ENCODE assay signal across 11 cellular contexts in the genomic region with DNA sequence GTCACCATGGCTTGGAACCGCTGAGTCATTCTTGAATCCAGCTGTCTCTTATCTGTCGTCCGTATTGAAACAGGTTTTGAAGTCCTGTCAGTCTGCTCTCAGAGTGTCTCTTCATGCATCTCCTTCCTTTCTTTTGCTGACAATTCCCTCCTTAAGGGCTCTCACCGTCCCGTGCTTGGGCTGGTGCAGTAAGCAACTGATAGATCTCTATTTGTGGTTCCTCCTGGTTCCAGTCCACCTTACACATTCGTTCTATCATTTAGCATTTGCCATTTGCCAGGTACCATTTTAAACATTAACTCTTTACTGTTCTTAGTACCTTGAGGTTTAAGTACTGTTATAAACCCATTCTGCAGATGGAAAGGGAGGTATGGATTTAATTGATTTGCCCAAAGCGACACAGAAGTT.
DNase-seq lines count a peak whose midpoint lies in the region; ATAC-seq and TF ChIP-seq lines count a peak whose summit lies in the region.
"Had no signal": no experiment of that assay in that cellular context is flagged by ENCODE, and none has a peak within 500 bp of the region (broad histone marks: within the 10 kb centered on the region; RNA-seq: fewer than 3 reads in every experiment).

No MANE protein-coding gene starts in this region.

- peaks cover 79% of the 10 kb centered on the region for H3K4me1 Mint-ChIP-seq in activated CD4-positive, alpha-beta memory T cell treated with anti-CD3 and anti-CD28 coated beads for 36 hours (ENCODE audit: low read depth)
- peaks cover 52% of the 10 kb centered on the region for H3K4me1 Mint-ChIP-seq in activated CD4-positive, alpha-beta memory T cell treated with anti-CD3 and anti-CD28 coated beads, Interleukin-2, amount 10 ng/mL, durations not matched to agents 7 days and 5 days
- peaks cover 89 to 94% (median 90%) of the 10 kb centered on the region in 3 donors for H3K4me1 Mint-ChIP-seq in T-cell

- H3K9me3 Mint-ChIP-seq in activated CD4-positive, alpha-beta memory T cell treated with anti-CD3 and anti-CD28 coated beads for 36 hours: no peaks in the 10 kb centered on the region
- no peaks in the 10 kb centered on the region for H3K9me3 Mint-ChIP-seq in activated CD4-positive, alpha-beta memory T cell treated with anti-CD3 and anti-CD28 coated beads, Interleukin-2, amount 10 ng/mL, durations not matched to agents 7 days and 5 days
- H3K9me3 Mint-ChIP-seq in T-cell: no peaks in the 10 kb centered on the region

- peak overlapping the region; percentile 39 for H3K27ac Mint-ChIP-seq in activated CD4-positive, alpha-beta memory T cell treated with anti-CD3 and anti-CD28 coated beads for 36 hours
- H3K27ac Mint-ChIP-seq in activated CD4-positive, alpha-beta memory T cell treated with anti-CD3 and anti-CD28 coated beads, Interleukin-2, amount 10 ng/mL, durations not matched to agents 7 days and 5 days: no peak overlapping the region
- H3K27ac Mint-ChIP-seq in T-cell: peak overlapping the region; percentile 77 to 78

- no peak for TF ChIP-seq POLR2A in erythroblast (IDR thresholded peaks at IDR 0.05; ENCODE audit: low read length)

- no peaks in the 10 kb centered on the region for H3K36me3 ChIP-seq in skeletal muscle satellite cell (ENCODE audit: insufficient read depth, low read length)
- H3K36me3 ChIP-seq: ovary, tibial nerve had no signal

- POLR2A ChIA-PET in activated CD4-positive, alpha-beta memory T cell treated with anti-CD3 and anti-CD28 coated beads for 36 hours (lab: Charles Lee): interaction anchor here (0.5 to 1.2 kb wide), 3 partner anchors 8 to 87 kb away, joined by 3 to 4 read pairs (median 3); no protein-coding TSS in a partner anchor
- POLR2A ChIA-PET in activated CD4-positive, alpha-beta memory T cell treated with anti-CD3 and anti-CD28 coated beads, Interleukin-2, amount 10 ng/mL, durations not matched to agents 7 days and 5 days (lab: Charles Lee): interaction anchor here (1.2 kb wide), 1 partner anchor 21 kb away, joined by 3 read pairs; no protein-coding TSS in a partner anchor
- POLR2A ChIA-PET in T-cell (lab: Charles Lee): interaction anchor here (0.6 to 0.9 kb wide), 2 partner anchors 11 to 55 kb away, joined by 3 to 7 read pairs; no protein-coding TSS in a partner anchor

- CTCF ChIA-PET in activated CD4-positive, alpha-beta memory T cell treated with anti-CD3 and anti-CD28 coated beads for 36 hours (lab: Charles Lee): interaction anchor here (1.4 kb wide), 2 partner anchors 9 to 108 kb away, joined by 3 to 4 read pairs; no protein-coding TSS in a partner anchor
- CTCF ChIA-PET in activated CD4-positive, alpha-beta memory T cell treated with anti-CD3 and anti-CD28 coated beads, Interleukin-2, amount 10 ng/mL, durations not matched to agents 7 days and 5 days (lab: Charles Lee): interaction anchor here (0.7 kb wide), 1 partner anchor 302 kb away, joined by 3 read pairs; no protein-coding TSS in a partner anchor
- CTCF ChIA-PET in T-cell (lab: Charles Lee): no interaction called here

- intact Hi-C loops in activated CD4-positive, alpha-beta memory T cell treated with anti-CD3 and anti-CD28 coated beads for 36 hours (cut with micrococcal nuclease): loop anchor here (5.0 kb wide), 1 partner anchor 43 kb away; no protein-coding TSS in a partner anchor

- H3K9me3 ChIP-seq in skeletal muscle satellite cell (replicated peaks; ENCODE audit: low read length): no peaks in the 10 kb centered on the region
- H3K9me3 ChIP-seq: ovary, tibial nerve had no signal

- no peaks in the 10 kb centered on the region for H3K27me3 ChIP-seq in skeletal muscle satellite cell (ENCODE audit: control insufficient read depth, insufficient read depth, low read length)
- H3K27me3 ChIP-seq: ovary, tibial nerve had no signal

- H3K36me3 Mint-ChIP-seq in activated CD4-positive, alpha-beta memory T cell treated with anti-CD3 and anti-CD28 coated beads for 36 hours: peaks cover 1% of the 10 kb centered on the region
- H3K36me3 Mint-ChIP-seq in activated CD4-positive, alpha-beta memory T cell treated with anti-CD3 and anti-CD28 coated beads, Interleukin-2, amount 10 ng/mL, durations not matched to agents 7 days and 5 days (ENCODE audit: low read depth): peaks cover 17% of the 10 kb centered on the region
- H3K36me3 Mint-ChIP-seq in T-cell: peaks cover 8% of the 10 kb centered on the region

- no peak overlapping the region for H3K4me3 Mint-ChIP-seq in activated CD4-positive, alpha-beta memory T cell treated with anti-CD3 and anti-CD28 coated beads for 36 hours
- no peak overlapping the region for H3K4me3 Mint-ChIP-seq in activated CD4-positive, alpha-beta memory T cell treated with anti-CD3 and anti-CD28 coated beads, Interleukin-2, amount 10 ng/mL, durations not matched to agents 7 days and 5 days
- H3K4me3 Mint-ChIP-seq in T-cell: peak overlapping the region in 1 of 3 donors; percentile 17

- H3K4me2 ChIP-seq in skeletal muscle satellite cell (ENCODE audit: low read length): peak overlapping the region; percentile 16

- ATAC-seq in T-cell (replicated peaks in 1 of 4): no peak
- no peak for ATAC-seq in HG02938 (IDR thresholded peaks at IDR 0.05; ENCODE audit: unreplicated experiment)

- H3K4me3 ChIP-seq in skeletal muscle satellite cell (ENCODE audit: low read length): no peak overlapping the region
- H3K4me3 ChIP-seq: ovary, tibial nerve had no signal

- no peak overlapping the region for H3K9ac ChIP-seq in skeletal muscle satellite cell (ENCODE audit: low read depth, low read length)

- H3K4me1 ChIP-seq in skeletal muscle satellite cell (ENCODE audit: control insufficient read depth, insufficient read depth, low read length): peaks cover 66% of the 10 kb centered on the region

- DNase-seq in activated CD4-positive, alpha-beta memory T cell treated with anti-CD3 and anti-CD28 coated beads for 36 hours: peak; percentile 29
- no peak for DNase-seq in activated CD4-positive, alpha-beta memory T cell treated with anti-CD3 and anti-CD28 coated beads, Interleukin-2, amount 10 ng/mL, durations not matched to agents 7 days and 5 days
- no peak for DNase-seq in T-cell
- DNase-seq in erythroblast (lab: John Stamatoyannopoulos, UW): peak; percentile 92 to 93
- DNase-seq in COLO668 (lab: John Stamatoyannopoulos, UW; ENCODE audit: unreplicated experiment): no peak
- no peak for DNase-seq in HCEC 1CT
- DNase-seq: activated gamma-delta T cell, ovary had no signal

- no peaks in the 10 kb centered on the region for H3K27me3 Mint-ChIP-seq in activated CD4-positive, alpha-beta memory T cell treated with anti-CD3 and anti-CD28 coated beads for 36 hours
- H3K27me3 Mint-ChIP-seq in activated CD4-positive, alpha-beta memory T cell treated with anti-CD3 and anti-CD28 coated beads, Interleukin-2, amount 10 ng/mL, durations not matched to agents 7 days and 5 days: no peaks in the 10 kb centered on the region
- H3K27me3 Mint-ChIP-seq in T-cell: no peaks in the 10 kb centered on the region

Comparison
In these comparisons a context has a peak if more than half of its experiments do, and no peak if none do; other contexts are left out.
1. DNase-seq: peak in activated CD4-positive, alpha-beta memory T cell treated with anti-CD3 and anti-CD28 coated beads for 36 hours (single experiment) and erythroblast (2 of 2); none in activated CD4-positive, alpha-beta memory T cell treated with anti-CD3 and anti-CD28 coated beads, Interleukin-2, amount 10 ng/mL, durations not matched to agents 7 days and 5 days (single experiment), T-cell (0 of 34), COLO668 (single experiment) and HCEC 1CT (single experiment).
2. CTCF ChIA-PET loops: an anchor here in activated CD4-positive, alpha-beta memory T cell treated with anti-CD3 and anti-CD28 coated beads for 36 hours (1.4 kb wide) and activated CD4-positive, alpha-beta memory T cell treated with anti-CD3 and anti-CD28 coated beads, Interleukin-2, amount 10 ng/mL, durations not matched to agents 7 days and 5 days (0.7 kb wide); none called in T-cell.